In the genomic region with DNA sequence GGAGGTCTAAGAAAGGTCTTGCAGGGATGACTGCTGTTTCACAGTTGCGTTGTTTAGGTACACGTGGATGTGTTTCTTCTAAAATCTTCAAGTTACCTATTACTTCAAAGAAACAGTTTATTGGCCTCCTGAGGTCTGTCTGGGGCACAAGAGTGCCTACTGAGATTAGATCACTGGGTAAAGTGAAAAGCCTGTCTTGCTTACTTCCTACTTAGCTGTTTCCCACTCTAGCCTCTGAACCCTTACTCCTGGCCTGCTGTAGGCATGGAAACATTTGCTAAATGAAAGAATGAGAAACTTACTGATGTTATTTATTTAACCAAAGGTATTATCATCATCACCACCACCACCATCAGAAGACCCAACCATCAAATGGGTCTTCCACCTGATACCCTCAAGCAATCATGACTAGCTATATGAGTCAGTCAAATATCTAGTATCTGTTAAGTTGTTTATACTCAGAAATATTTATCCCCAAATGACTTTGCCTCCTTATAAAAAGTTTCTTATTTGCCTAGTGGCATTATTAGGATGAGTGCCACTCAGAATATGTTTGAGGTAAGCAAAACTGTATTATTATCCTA, we compare ENCODE assay signal across 34 cellular contexts.
"Had no signal": no experiment of that assay in that cellular context is flagged by ENCODE, and none has a peak within 500 bp of the region (broad histone marks: within the 10 kb centered on the region; RNA-seq: fewer than 3 reads in every experiment).

No MANE protein-coding gene starts in this region.

- H3K36me3 ChIP-seq: ascending aorta, breast epithelium, cardiac muscle cell, colonic mucosa, gastrocnemius medialis, heart left ventricle had no signal

- H3K9me3 ChIP-seq: ascending aorta, breast epithelium, colonic mucosa, gastrocnemius medialis, heart left ventricle had no signal

- ATAC-seq: activated CD4-positive, alpha-beta T cell treated with anti-CD3 and anti-CD28 coated beads for 36 hours; activated CD8-positive, alpha-beta memory T cell treated with anti-CD3 and anti-CD28 coated beads, Interleukin-2, amount 10 ng/mL, durations not matched to agents 7 days and 5 days; activated CD8-positive, alpha-beta T cell treated with anti-CD3 and anti-CD28 coated beads, Interleukin-2, amount 10 ng/mL, durations not matched to agents 7 days and 5 days; activated naive CD4-positive, alpha-beta T cell treated with anti-CD3 and anti-CD28 coated beads, Interleukin-2, amount 50 U/mL, for 72 hours; esophagus mucosa; gastrocnemius medialis; heart left ventricle; T-helper 17 cell had no signal

- H3K4me3 ChIP-seq: ascending aorta, breast epithelium, cardiac muscle cell, colonic mucosa, gastrocnemius medialis, heart left ventricle had no signal

- H3K9me3 Mint-ChIP-seq: brain had no signal

- H3K27ac Mint-ChIP-seq: activated CD4-positive, alpha-beta memory T cell treated with anti-CD3 and anti-CD28 coated beads for 36 hours; activated CD4-positive, alpha-beta T cell treated with anti-CD3 and anti-CD28 coated beads for 36 hours; activated CD4-positive, alpha-beta T cell treated with anti-CD3 and anti-CD28 coated beads, Interleukin-2, amount 10 ng/mL, durations not matched to agents 24 days and 14 days; activated CD8-positive, alpha-beta memory T cell treated with anti-CD3 and anti-CD28 coated beads, Interleukin-2, amount 10 ng/mL, durations not matched to agents 7 days and 5 days; activated CD8-positive, alpha-beta T cell treated with anti-CD3 and anti-CD28 coated beads, Interleukin-2, amount 10 ng/mL, durations not matched to agents 7 days and 5 days; activated naive CD4-positive, alpha-beta T cell treated with anti-CD3 and anti-CD28 coated beads, Interleukin-2, amount 10 ng/mL, durations not matched to agents 7 days and 5 days; activated naive CD4-positive, alpha-beta T cell treated with anti-CD3 and anti-CD28 coated beads, Interleukin-2, amount 50 U/mL, for 72 hours; activated naive CD8-positive, alpha-beta T cell treated with anti-CD3 and anti-CD28 coated beads, Interleukin-2, amount 10 ng/mL, durations not matched to agents 7 days and 5 days; activated T-helper 1 cell treated with anti-CD3 and anti-CD28 coated beads, Interleukin-12 subunit alpha, Interleukin-12 subunit beta, Interleukin-2, Interleukin-4 antibody, amounts not matched to agents 30 ng/mL and 10 ng/mL and 1 ng/mL, durations not matched to agents 14 hours and 24 hours and 36 hours; activated T-helper 2 cell treated with anti-CD3 and anti-CD28 coated beads, Interferon-gamma antibody, Interleukin-2, Interleukin-4, amounts not matched to agents 10 μg/mL and 5 μg/mL and 100 μg/mL, durations not matched to agents 14 hours and 24 hours and 36 hours; brain; T-helper 17 cell; T-helper 2 cell treated with Interferon-gamma antibody and Interleukin-4, amounts not matched to agents 5 μg/mL and 100 μg/mL, for 36 hours had no signal

- H3K27ac ChIP-seq: ascending aorta, breast epithelium, cardiac muscle cell, colonic mucosa, gastrocnemius medialis, heart left ventricle, WERI-Rb-1 had no signal

- H3K27me3 Mint-ChIP-seq: activated CD4-positive, alpha-beta memory T cell treated with anti-CD3 and anti-CD28 coated beads for 36 hours; activated CD4-positive, alpha-beta T cell treated with anti-CD3 and anti-CD28 coated beads for 36 hours; activated CD4-positive, alpha-beta T cell treated with anti-CD3 and anti-CD28 coated beads, Interleukin-2, amount 10 ng/mL, durations not matched to agents 24 days and 14 days; activated CD8-positive, alpha-beta memory T cell treated with anti-CD3 and anti-CD28 coated beads, Interleukin-2, amount 10 ng/mL, durations not matched to agents 7 days and 5 days; activated naive CD4-positive, alpha-beta T cell treated with anti-CD3 and anti-CD28 coated beads, Interleukin-2, amount 10 ng/mL, durations not matched to agents 7 days and 5 days; activated naive CD8-positive, alpha-beta T cell treated with anti-CD3 and anti-CD28 coated beads, Interleukin-2, amount 10 ng/mL, durations not matched to agents 7 days and 5 days; brain; T-helper 17 cell had no signal

- H3K36me3 Mint-ChIP-seq: activated CD4-positive, alpha-beta memory T cell treated with anti-CD3 and anti-CD28 coated beads for 36 hours; activated CD8-positive, alpha-beta memory T cell treated with anti-CD3 and anti-CD28 coated beads, Interleukin-2, amount 10 ng/mL, durations not matched to agents 7 days and 5 days; activated naive CD4-positive, alpha-beta T cell treated with anti-CD3 and anti-CD28 coated beads, Interleukin-2, amount 10 ng/mL, durations not matched to agents 7 days and 5 days; activated naive CD8-positive, alpha-beta T cell treated with anti-CD3 and anti-CD28 coated beads, Interleukin-2, amount 10 ng/mL, durations not matched to agents 7 days and 5 days had no signal

- H3K4me3 Mint-ChIP-seq: activated CD4-positive, alpha-beta memory T cell treated with anti-CD3 and anti-CD28 coated beads for 36 hours; activated CD4-positive, alpha-beta T cell treated with anti-CD3 and anti-CD28 coated beads for 36 hours; activated CD4-positive, alpha-beta T cell treated with anti-CD3 and anti-CD28 coated beads, Interleukin-2, amount 10 ng/mL, durations not matched to agents 24 days and 14 days; activated CD8-positive, alpha-beta memory T cell treated with anti-CD3 and anti-CD28 coated beads, Interleukin-2, amount 10 ng/mL, durations not matched to agents 7 days and 5 days; activated CD8-positive, alpha-beta T cell treated with anti-CD3 and anti-CD28 coated beads, Interleukin-2, amount 10 ng/mL, durations not matched to agents 7 days and 5 days; activated naive CD4-positive, alpha-beta T cell treated with anti-CD3 and anti-CD28 coated beads, Interleukin-2, amount 10 ng/mL, durations not matched to agents 7 days and 5 days; activated naive CD8-positive, alpha-beta T cell treated with anti-CD3 and anti-CD28 coated beads, Interleukin-2, amount 10 ng/mL, durations not matched to agents 7 days and 5 days; activated T-helper 1 cell treated with anti-CD3 and anti-CD28 coated beads, Interleukin-12 subunit alpha, Interleukin-12 subunit beta, Interleukin-2, Interleukin-4 antibody, amounts not matched to agents 30 ng/mL and 10 ng/mL and 1 ng/mL, durations not matched to agents 14 hours and 24 hours and 36 hours; brain; T-helper 17 cell; T-helper 2 cell treated with Interferon-gamma antibody and Interleukin-4, amounts not matched to agents 5 μg/mL and 100 μg/mL, for 36 hours had no signal

- H3K4me1 ChIP-seq: ascending aorta, breast epithelium, colonic mucosa, gastrocnemius medialis, heart left ventricle had no signal

- H3K27me3 ChIP-seq: ascending aorta, breast epithelium, cardiac muscle cell, colonic mucosa, gastrocnemius medialis, heart left ventricle had no signal

- DNase-seq: activated CD4-positive, alpha-beta memory T cell treated with anti-CD3 and anti-CD28 coated beads for 36 hours; activated CD4-positive, alpha-beta T cell treated with anti-CD3 and anti-CD28 coated beads for 36 hours; activated CD4-positive, alpha-beta T cell treated with anti-CD3 and anti-CD28 coated beads, Interleukin-2, amount 10 ng/mL, durations not matched to agents 24 days and 14 days; activated CD4-positive, CD25-positive, alpha-beta regulatory T cell; activated CD4-positive, CD25-positive, alpha-beta regulatory T cell treated with anti-CD3 and anti-CD28 coated beads, Interleukin-2, amount 50 U/mL, for 72 hours; activated CD8-positive, alpha-beta memory T cell treated with anti-CD3 and anti-CD28 coated beads, Interleukin-2, amount 10 ng/mL, durations not matched to agents 7 days and 5 days; activated CD8-positive, alpha-beta memory T cell treated with anti-CD3 and anti-CD28 coated beads, Interleukin-2, amount 50 U/mL, for 4 hours; activated CD8-positive, alpha-beta T cell treated with anti-CD3 and anti-CD28 coated beads, Interleukin-2, amount 10 ng/mL, durations not matched to agents 7 days and 5 days; activated effector memory CD4-positive, alpha-beta T cell treated with anti-CD3 and anti-CD28 coated beads, Interleukin-2, amount 50 U/mL, for 16 hours; activated naive CD4-positive, alpha-beta T cell; activated naive CD4-positive, alpha-beta T cell treated with anti-CD3 and anti-CD28 coated beads, Interleukin-2, amount 10 ng/mL, durations not matched to agents 7 days and 5 days; activated naive CD8-positive, alpha-beta T cell treated with anti-CD3 and anti-CD28 coated beads, Interleukin-2, amount 10 ng/mL, durations not matched to agents 7 days and 5 days; activated T-cell treated with anti-CD3 and anti-CD28 coated beads, Interleukin-2, amount 50 U/mL, for 1 hour; activated T-cell treated with anti-CD3 and anti-CD28 coated beads, Interleukin-2, amount 50 U/mL, for 48 hours; central memory CD4-positive, alpha-beta T cell; cerebellar nuclear complex; colonic mucosa; effector CD8-positive, alpha-beta T cell; foreskin fibroblast; gastrocnemius medialis; glutamatergic neuron; heart left ventricle; T-helper 17 cell; T1000; WERI-Rb-1 had no signal

- H3K4me1 Mint-ChIP-seq: activated CD4-positive, alpha-beta T cell treated with anti-CD3 and anti-CD28 coated beads for 36 hours; activated CD4-positive, alpha-beta T cell treated with anti-CD3 and anti-CD28 coated beads, Interleukin-2, amount 10 ng/mL, durations not matched to agents 24 days and 14 days; activated CD8-positive, alpha-beta memory T cell treated with anti-CD3 and anti-CD28 coated beads, Interleukin-2, amount 10 ng/mL, durations not matched to agents 7 days and 5 days; activated naive CD4-positive, alpha-beta T cell treated with anti-CD3 and anti-CD28 coated beads, Interleukin-2, amount 10 ng/mL, durations not matched to agents 7 days and 5 days; activated naive CD8-positive, alpha-beta T cell treated with anti-CD3 and anti-CD28 coated beads, Interleukin-2, amount 10 ng/mL, durations not matched to agents 7 days and 5 days; T-helper 17 cell had no signal
